2 cellular contexts compared by ENCODE assay signal in genomic region chr7:44116789-44117666, GRCh38.
TF ChIP-seq lines count a peak whose summit lies in the region.

No MANE protein-coding gene starts in this region.

TF ChIP-seq in SK-N-SH, 30 proteins besides CTCF, POLR2A, EP300 and RAD21 (continued from another document):
- TF ChIP-seq, protein P1, sequence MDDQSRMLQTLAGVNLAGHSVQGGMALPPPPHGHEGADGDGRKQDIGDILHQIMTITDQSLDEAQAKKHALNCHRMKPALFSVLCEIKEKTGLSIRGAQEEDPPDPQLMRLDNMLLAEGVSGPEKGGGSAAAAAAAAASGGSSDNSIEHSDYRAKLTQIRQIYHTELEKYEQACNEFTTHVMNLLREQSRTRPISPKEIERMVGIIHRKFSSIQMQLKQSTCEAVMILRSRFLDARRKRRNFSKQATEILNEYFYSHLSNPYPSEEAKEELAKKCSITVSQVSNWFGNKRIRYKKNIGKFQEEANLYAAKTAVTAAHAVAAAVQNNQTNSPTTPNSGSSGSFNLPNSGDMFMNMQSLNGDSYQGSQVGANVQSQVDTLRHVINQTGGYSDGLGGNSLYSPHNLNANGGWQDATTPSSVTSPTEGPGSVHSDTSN (IDR thresholded peaks at IDR 0.05): no peak
- no peak for TF ChIP-seq TEAD4 (IDR thresholded peaks at IDR 0.05; ENCODE audit: borderline replicate concordance, insufficient read depth)
- no peak for TF ChIP-seq NRF1 (IDR thresholded peaks at IDR 0.05; ENCODE audit: low read depth, low read length)
- TF ChIP-seq FOXM1 (IDR thresholded peaks at IDR 0.05; ENCODE audit: low read depth): no peak
- TF ChIP-seq, protein P2, sequence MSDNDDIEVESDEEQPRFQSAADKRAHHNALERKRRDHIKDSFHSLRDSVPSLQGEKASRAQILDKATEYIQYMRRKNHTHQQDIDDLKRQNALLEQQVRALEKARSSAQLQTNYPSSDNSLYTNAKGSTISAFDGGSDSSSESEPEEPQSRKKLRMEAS (IDR thresholded peaks at IDR 0.05; ENCODE audit: low read depth): no peak
- TF ChIP-seq, protein P3, sequence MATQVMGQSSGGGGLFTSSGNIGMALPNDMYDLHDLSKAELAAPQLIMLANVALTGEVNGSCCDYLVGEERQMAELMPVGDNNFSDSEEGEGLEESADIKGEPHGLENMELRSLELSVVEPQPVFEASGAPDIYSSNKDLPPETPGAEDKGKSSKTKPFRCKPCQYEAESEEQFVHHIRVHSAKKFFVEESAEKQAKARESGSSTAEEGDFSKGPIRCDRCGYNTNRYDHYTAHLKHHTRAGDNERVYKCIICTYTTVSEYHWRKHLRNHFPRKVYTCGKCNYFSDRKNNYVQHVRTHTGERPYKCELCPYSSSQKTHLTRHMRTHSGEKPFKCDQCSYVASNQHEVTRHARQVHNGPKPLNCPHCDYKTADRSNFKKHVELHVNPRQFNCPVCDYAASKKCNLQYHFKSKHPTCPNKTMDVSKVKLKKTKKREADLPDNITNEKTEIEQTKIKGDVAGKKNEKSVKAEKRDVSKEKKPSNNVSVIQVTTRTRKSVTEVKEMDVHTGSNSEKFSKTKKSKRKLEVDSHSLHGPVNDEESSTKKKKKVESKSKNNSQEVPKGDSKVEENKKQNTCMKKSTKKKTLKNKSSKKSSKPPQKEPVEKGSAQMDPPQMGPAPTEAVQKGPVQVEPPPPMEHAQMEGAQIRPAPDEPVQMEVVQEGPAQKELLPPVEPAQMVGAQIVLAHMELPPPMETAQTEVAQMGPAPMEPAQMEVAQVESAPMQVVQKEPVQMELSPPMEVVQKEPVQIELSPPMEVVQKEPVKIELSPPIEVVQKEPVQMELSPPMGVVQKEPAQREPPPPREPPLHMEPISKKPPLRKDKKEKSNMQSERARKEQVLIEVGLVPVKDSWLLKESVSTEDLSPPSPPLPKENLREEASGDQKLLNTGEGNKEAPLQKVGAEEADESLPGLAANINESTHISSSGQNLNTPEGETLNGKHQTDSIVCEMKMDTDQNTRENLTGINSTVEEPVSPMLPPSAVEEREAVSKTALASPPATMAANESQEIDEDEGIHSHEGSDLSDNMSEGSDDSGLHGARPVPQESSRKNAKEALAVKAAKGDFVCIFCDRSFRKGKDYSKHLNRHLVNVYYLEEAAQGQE (IDR thresholded peaks at IDR 0.05; ENCODE audit: low read depth, low read length): no peak
- no peak for TF ChIP-seq CHD2 (IDR thresholded peaks at IDR 0.05; ENCODE audit: low read length, partially characterized antibody)
- TF ChIP-seq SMC3 (IDR thresholded peaks at IDR 0.05; ENCODE audit: low read depth, low read length): no peak
- TF ChIP-seq, protein P4, sequence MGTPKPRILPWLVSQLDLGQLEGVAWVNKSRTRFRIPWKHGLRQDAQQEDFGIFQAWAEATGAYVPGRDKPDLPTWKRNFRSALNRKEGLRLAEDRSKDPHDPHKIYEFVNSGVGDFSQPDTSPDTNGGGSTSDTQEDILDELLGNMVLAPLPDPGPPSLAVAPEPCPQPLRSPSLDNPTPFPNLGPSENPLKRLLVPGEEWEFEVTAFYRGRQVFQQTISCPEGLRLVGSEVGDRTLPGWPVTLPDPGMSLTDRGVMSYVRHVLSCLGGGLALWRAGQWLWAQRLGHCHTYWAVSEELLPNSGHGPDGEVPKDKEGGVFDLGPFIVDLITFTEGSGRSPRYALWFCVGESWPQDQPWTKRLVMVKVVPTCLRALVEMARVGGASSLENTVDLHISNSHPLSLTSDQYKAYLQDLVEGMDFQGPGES (IDR thresholded peaks at IDR 0.05; ENCODE audit: low read depth, low read length): no peak
- TF ChIP-seq, protein P5, sequence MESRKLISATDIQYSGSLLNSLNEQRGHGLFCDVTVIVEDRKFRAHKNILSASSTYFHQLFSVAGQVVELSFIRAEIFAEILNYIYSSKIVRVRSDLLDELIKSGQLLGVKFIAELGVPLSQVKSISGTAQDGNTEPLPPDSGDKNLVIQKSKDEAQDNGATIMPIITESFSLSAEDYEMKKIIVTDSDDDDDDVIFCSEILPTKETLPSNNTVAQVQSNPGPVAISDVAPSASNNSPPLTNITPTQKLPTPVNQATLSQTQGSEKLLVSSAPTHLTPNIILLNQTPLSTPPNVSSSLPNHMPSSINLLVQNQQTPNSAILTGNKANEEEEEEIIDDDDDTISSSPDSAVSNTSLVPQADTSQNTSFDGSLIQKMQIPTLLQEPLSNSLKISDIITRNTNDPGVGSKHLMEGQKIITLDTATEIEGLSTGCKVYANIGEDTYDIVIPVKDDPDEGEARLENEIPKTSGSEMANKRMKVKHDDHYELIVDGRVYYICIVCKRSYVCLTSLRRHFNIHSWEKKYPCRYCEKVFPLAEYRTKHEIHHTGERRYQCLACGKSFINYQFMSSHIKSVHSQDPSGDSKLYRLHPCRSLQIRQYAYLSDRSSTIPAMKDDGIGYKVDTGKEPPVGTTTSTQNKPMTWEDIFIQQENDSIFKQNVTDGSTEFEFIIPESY (IDR thresholded peaks at IDR 0.05; ENCODE audit: borderline replicate concordance, low read depth): no peak
- no peak for TF ChIP-seq NFIC (IDR thresholded peaks at IDR 0.05; ENCODE audit: borderline replicate concordance)
- no peak for TF ChIP-seq ELF1 (IDR thresholded peaks at IDR 0.05)
- no peak for TF ChIP-seq RXRA (IDR thresholded peaks at IDR 0.05; ENCODE audit: borderline replicate concordance, low read depth)

TF ChIP-seq in SK-N-SH treated with all-trans-retinoic acid at 6 μM for 48 hours, 23 proteins besides CTCF, POLR2A, EP300 and RAD21 (continued from another document):
- TF ChIP-seq CREB5 (CRISPR knock-in tag; IDR thresholded peaks at IDR 0.05; ENCODE audit: low read depth) (no peak), GLIS3 (CRISPR knock-in tag; IDR thresholded peaks at IDR 0.05) (no peak), TOX (CRISPR knock-in tag; IDR thresholded peaks at IDR 0.05; ENCODE audit: borderline replicate concordance) (no peak), ZNF8 (CRISPR knock-in tag; IDR thresholded peaks at IDR 0.05) (no peak)
